1 cellular context compared by ENCODE assay signal in genomic region chr9:122115176-122116035, GRCh38.
TF ChIP-seq lines count a peak whose summit lies in the region.

No MANE protein-coding gene starts in this region.

TF ChIP-seq in HEK293, 187 proteins besides CTCF, POLR2A, EP300 and RAD21 (continued from another document):
- TF ChIP-seq ZNF518A (tag by site-specific recombination; conservative IDR thresholded peaks at IDR 0.05; ENCODE audit: low read depth) (no peak), ZBTB49 (tag by site-specific recombination; IDR thresholded peaks at IDR 0.05; ENCODE audit: low read depth) (no peak)
